Comparison of ENCODE assay signal across 1 cellular context in genomic region chr5:160197341-160198147, GRCh38.
TF ChIP-seq lines count a peak whose summit lies in the region.

No MANE protein-coding gene starts in this region.

TF ChIP-seq in GM12878, 131 proteins besides CTCF, POLR2A, EP300 and RAD21:
- no peak for TF ChIP-seq REST (IDR thresholded peaks at IDR 0.05; ENCODE audit: low read depth, low read length)
- TF ChIP-seq USF2 (IDR thresholded peaks at IDR 0.05; ENCODE audit: borderline replicate concordance, low read depth, low read length), result no peak
- TF ChIP-seq ZSCAN29 (IDR thresholded peaks at IDR 0.05), result no peak
- peak; percentile 47 for TF ChIP-seq MEF2B (IDR thresholded peaks at IDR 0.05; ENCODE audit: partially characterized antibody, poor library complexity, severe bottlenecking)
- no peak for TF ChIP-seq EZH2 (IDR thresholded peaks at IDR 0.05; ENCODE audit: borderline replicate concordance, control insufficient read depth, low read depth, low read length)
- TF ChIP-seq RBBP5 (conservative IDR thresholded peaks at IDR 0.05), result no peak
- TF ChIP-seq MLLT1 (IDR thresholded peaks at IDR 0.05), result 0 out of 2 replicates have a peak, but pooled peaks have one; percentile 27
TF ChIP-seq in GM12878: peak in this region for 2.
